In genomic region chr17:81962499-81963441, GRCh38 we compare ENCODE assay signal across 24 cellular contexts. TPM values are rescaled to one million over a fixed set of nuclear protein-coding genes. Genes with fewer than 3 reads are reported as not detected.
DNase-seq lines count a peak whose midpoint lies in the region; ATAC-seq and TF ChIP-seq lines count a peak whose summit lies in the region.
"Had no signal": no experiment of that assay in that cellular context is flagged by ENCODE, and none has a peak within 500 bp of the region (broad histone marks: within the 10 kb centered on the region; RNA-seq: fewer than 3 reads in every experiment).

No MANE protein-coding gene starts in this region.

- 72% methylated on average over 16 of the region's 37 CpGs; no CpG with 5 or more reads in 1 of the 2 experiments for WGBS in IMR-90 (ENCODE audit: extremely low coverage in 2 of 2, insufficient read length in 1 of 2), 2 experiments

- H3K79me2 ChIP-seq in MM.1S (ENCODE audit: low read length), result no peaks in the 10 kb centered on the region

- H4K20me1 ChIP-seq in IMR-90 (ENCODE audit: insufficient read depth, low read length), result no peaks in the 10 kb centered on the region
- no peaks in the 10 kb centered on the region for H4K20me1 ChIP-seq in MM.1S (ENCODE audit: insufficient read depth, low read length)

- no peak overlapping the region for H3K56ac ChIP-seq in IMR-90 (ENCODE audit: extremely low read depth, insufficient read depth, low read length)

- no peak for TF ChIP-seq CTCF in CD4-positive, alpha-beta T cell (IDR thresholded peaks at IDR 0.05)
- TF ChIP-seq CTCF in IMR-90 (conservative IDR thresholded peaks at IDR 0.05; ENCODE audit: low read depth, low read length), result no peak
- TF ChIP-seq CTCF in chondrocyte (IDR thresholded peaks at IDR 0.05), result no peak
- TF ChIP-seq CTCF in MM.1S (IDR thresholded peaks at IDR 0.05; ENCODE audit: low read length), result no peak

- H4K5ac ChIP-seq in IMR-90 (ENCODE audit: low read depth, low read length), result no peak overlapping the region

- H3K9me2 ChIP-seq in MM.1S (replicated peaks; ENCODE audit: insufficient read depth, low read length), result no peaks in the 10 kb centered on the region

- no peak overlapping the region for H2BK5ac ChIP-seq in IMR-90 (ENCODE audit: low read depth, low read length, poor library complexity, severe bottlenecking)

- no peak overlapping the region for H3K4ac ChIP-seq in IMR-90 (ENCODE audit: low read depth, low read length)

- no peak overlapping the region for H4K8ac ChIP-seq in IMR-90 (ENCODE audit: low read depth in 2 of 2, low read length in 2 of 2)

- H2BK15ac ChIP-seq in IMR-90 (ENCODE audit: low read depth, low read length), result no peak overlapping the region

- H3K4me1 ChIP-seq in IMR-90 (ENCODE audit: control insufficient read depth, insufficient read depth, low read length), result peaks cover 8% of the 10 kb centered on the region; the same call in 1 of the 2 replicates
- H3K4me1 ChIP-seq in MM.1S (ENCODE audit: low read length), result no peaks in the 10 kb centered on the region

- H3K18ac ChIP-seq in IMR-90 (ENCODE audit: low read depth, low read length), result no peak overlapping the region

- no peak overlapping the region for H2AK5ac ChIP-seq in IMR-90 (ENCODE audit: low read depth, low read length)

- H3K79me1 ChIP-seq in IMR-90 (ENCODE audit: low read depth in 1 of 2, low read length in 2 of 2), result no peaks in the 10 kb centered on the region

- H3K9me3 ChIP-seq in CD4-positive, alpha-beta T cell (ENCODE audit: control insufficient read depth, low read length), result no peaks in the 10 kb centered on the region
- H3K9me3 ChIP-seq in IMR-90 (ENCODE audit: control insufficient read depth, insufficient read depth, low read length) (no peaks in the 10 kb centered on the region), MM.1S (replicated peaks; ENCODE audit: insufficient read depth, low read length) (no peaks in the 10 kb centered on the region)
- H3K9me3 ChIP-seq: ascending aorta, gastroesophageal sphincter, sigmoid colon had no signal

- intact Hi-C loops in CD4-positive, alpha-beta T cell (cut with DNase I, micrococcal nuclease), result loop anchor here in 1 of 2 experiments (10.0 kb wide), 1 partner anchor 162 kb away; no protein-coding TSS in a partner anchor
- intact Hi-C loops in IMR-90 (cut with micrococcal nuclease), result loop anchor here (10.0 kb wide), 1 partner anchor 192 kb away; no protein-coding TSS in a partner anchor

- CTCF ChIA-PET in CD4-positive, alpha-beta T cell (lab: Charles Lee), result no interaction called here
- CTCF ChIA-PET in IMR-90 (lab: Yijun Ruan, JAX), result no interaction called here

- no peak overlapping the region for H3K23ac ChIP-seq in IMR-90 (ENCODE audit: low read depth, low read length)

- in situ Hi-C loops in IMR-90 (cut with MboI; ENCODE audit: low sequenced_read_pairs), result no loop called here

- H3K4me3 ChIP-seq in IMR-90 (ENCODE audit: insufficient read depth, low read depth, low read length) (no peak overlapping the region), MM.1S (ENCODE audit: low read length) (no peak overlapping the region)
- H3K4me3 ChIP-seq: ascending aorta, gastroesophageal sphincter had no signal

- H2AK9ac ChIP-seq in IMR-90 (replicated peaks; ENCODE audit: low read depth, low read length, poor library complexity), result peak overlapping the region; percentile 70

- peaks cover 31% of the 10 kb centered on the region for H3K27me3 ChIP-seq in CD4-positive, alpha-beta T cell (ENCODE audit: control insufficient read depth, insufficient read depth, low read length)
- peaks cover 48% of the 10 kb centered on the region for H3K27me3 ChIP-seq in IMR-90 (ENCODE audit: control insufficient read depth, insufficient read depth, low read length)
- H3K27me3 ChIP-seq in MM.1S (replicated peaks; ENCODE audit: insufficient read depth, low read length), result peaks cover 81% of the 10 kb centered on the region

- H2BK20ac ChIP-seq in IMR-90 (ENCODE audit: low read depth, low read length), result no peak overlapping the region

- no peak overlapping the region for H3K14ac ChIP-seq in IMR-90 (replicated peaks; ENCODE audit: low read depth, low read length)

- no peak overlapping the region for H3K27ac ChIP-seq in CD4-positive, alpha-beta T cell (ENCODE audit: low read depth, low read length)
- no peak overlapping the region for H3K27ac ChIP-seq in IMR-90 (ENCODE audit: insufficient read depth, low read length)
- H3K27ac ChIP-seq in MM.1S (ENCODE audit: low read length), result no peak overlapping the region
- H3K27ac ChIP-seq: ascending aorta, gastroesophageal sphincter, sigmoid colon, WERI-Rb-1 had no signal

- peak overlapping the region; percentile 69 for H3K4me3 Mint-ChIP-seq in CD4-positive, alpha-beta T cell
- H3K4me3 Mint-ChIP-seq in chondrocyte (ENCODE audit: unreplicated experiment), result no peak overlapping the region
- H3K4me3 Mint-ChIP-seq in natural killer cell treated with Interleukin-12 subunit alpha and Interleukin-12 subunit beta and Interleukin-15 and Interleukin-18, amount 100 ng/mL, for 72 hours, result peak overlapping the region; percentile 20
- H3K4me3 Mint-ChIP-seq: memory B cell had no signal

- no peaks in the 10 kb centered on the region for H3K9me1 ChIP-seq in IMR-90 (ENCODE audit: insufficient read depth, low read length)

- no peak for DNase-seq in CD4-positive, alpha-beta T cell
- no peak for DNase-seq in IMR-90
- no peak for DNase-seq in chondrocyte (ENCODE audit: low spot score)
- DNase-seq in natural killer cell treated with Interleukin-12 subunit alpha and Interleukin-12 subunit beta and Interleukin-15 and Interleukin-18, amount 100 ng/mL, for 72 hours (ENCODE audit: low spot score), result no peak
- DNase-seq in amygdala (lab: John Stamatoyannopoulos, UW), result no peak
- no peak for DNase-seq in MM.1S
- no peak for DNase-seq in NCI-H1694 treated with DMSO at 0.1 percent for 48 hours (lab: John Stamatoyannopoulos, UW)
- DNase-seq in GF-D8 (lab: John Stamatoyannopoulos, UW), result no peak
- DNase-seq: activated CD8-positive, alpha-beta memory T cell treated with anti-CD3 and anti-CD28 coated beads for 24 hours; cortex of kidney; GDM1; NCI-H2029; NCI-H524 treated with DMSO at 0.1 percent for 48 hours; occipital lobe; sigmoid colon; stimulated activated CD4-positive, alpha-beta T cell treated with anti-CD3 and anti-CD28 coated beads, Interleukin-2, amount 100 ng/mL, for 24 hours; WERI-Rb-1 had no signal

- peak overlapping the region; percentile 51 for H2AFZ ChIP-seq in IMR-90 (replicated peaks; ENCODE audit: low read length, poor library complexity)
- no peak overlapping the region for H2AFZ ChIP-seq in MM.1S (ENCODE audit: low read length)

- POLR2A ChIA-PET in CD4-positive, alpha-beta T cell (lab: Charles Lee), result interaction anchor here (0.7 kb wide), 1 partner anchor 68 kb away, joined by 4 read pairs; no protein-coding TSS in a partner anchor
- POLR2A ChIA-PET in IMR-90 (lab: Charles Lee; ENCODE audit: unreplicated experiment), result no interaction called here

- no peaks in the 10 kb centered on the region for H3K36me3 Mint-ChIP-seq in CD4-positive, alpha-beta T cell (ENCODE audit: low read depth)
- H3K36me3 Mint-ChIP-seq in chondrocyte (ENCODE audit: low read depth), result no peaks in the 10 kb centered on the region
- no peaks in the 10 kb centered on the region for H3K36me3 Mint-ChIP-seq in natural killer cell treated with Interleukin-12 subunit alpha and Interleukin-12 subunit beta and Interleukin-15 and Interleukin-18, amount 100 ng/mL, for 72 hours
- H3K36me3 Mint-ChIP-seq: memory B cell had no signal

- BruUV-seq in IMR-90 (replicated peaks; lab: Mats Ljungman, UMichigan), result no TSS peak

- no peak for TF ChIP-seq POLR2A in IMR-90 (IDR thresholded peaks at IDR 0.05; ENCODE audit: low read depth, low read length)

- ATAC-seq in CD4-positive, alpha-beta T cell (ENCODE audit: poor library complexity), result no peak
- ATAC-seq in IMR-90 (ENCODE audit: low read depth), result no peak
- ATAC-seq in natural killer cell treated with Interleukin-12 subunit alpha and Interleukin-12 subunit beta and Interleukin-15 and Interleukin-18, amount 100 ng/mL, for 72 hours, result no peak
- ATAC-seq: gastroesophageal sphincter had no signal

- H3K27me3 Mint-ChIP-seq in CD4-positive, alpha-beta T cell, result peaks cover 14% of the 10 kb centered on the region
- H3K27me3 Mint-ChIP-seq in chondrocyte (ENCODE audit: low read depth), result peaks cover 33% of the 10 kb centered on the region
- H3K27me3 Mint-ChIP-seq in natural killer cell treated with Interleukin-12 subunit alpha and Interleukin-12 subunit beta and Interleukin-15 and Interleukin-18, amount 100 ng/mL, for 72 hours, result peaks cover 18 to 21% of the 10 kb centered on the region in 2 donors

- H3K9ac ChIP-seq in IMR-90 (ENCODE audit: low read depth, low read length) (no peak overlapping the region), MM.1S (ENCODE audit: low read length) (no peak overlapping the region)

- H3K27ac Mint-ChIP-seq in CD4-positive, alpha-beta T cell, result no peak overlapping the region
- H3K27ac Mint-ChIP-seq in chondrocyte (ENCODE audit: unreplicated experiment), result peak overlapping the region; percentile 32
- no peak overlapping the region for H3K27ac Mint-ChIP-seq in natural killer cell treated with Interleukin-12 subunit alpha and Interleukin-12 subunit beta and Interleukin-15 and Interleukin-18, amount 100 ng/mL, for 72 hours
- H3K27ac Mint-ChIP-seq: memory B cell had no signal

- H3K4me2 ChIP-seq in IMR-90 (ENCODE audit: low read depth, low read length) (no peak overlapping the region), MM.1S (ENCODE audit: low read depth, low read length) (no peak overlapping the region)

- H2BK120ac ChIP-seq in IMR-90 (ENCODE audit: low read depth, low read length), result no peak overlapping the region

- H3K9me3 Mint-ChIP-seq in CD4-positive, alpha-beta T cell, result no peaks in the 10 kb centered on the region
- no peaks in the 10 kb centered on the region for H3K9me3 Mint-ChIP-seq in chondrocyte (ENCODE audit: low read depth)
- no peaks in the 10 kb centered on the region for H3K9me3 Mint-ChIP-seq in natural killer cell treated with Interleukin-12 subunit alpha and Interleukin-12 subunit beta and Interleukin-15 and Interleukin-18, amount 100 ng/mL, for 72 hours
- H3K9me3 Mint-ChIP-seq: memory B cell had no signal

- H3K36me3 ChIP-seq in IMR-90 (ENCODE audit: control insufficient read depth, insufficient read depth, low read length) (no peaks in the 10 kb centered on the region), MM.1S (replicated peaks; ENCODE audit: insufficient read depth, low read length) (no peaks in the 10 kb centered on the region)
- H3K36me3 ChIP-seq: ascending aorta, gastroesophageal sphincter, sigmoid colon had no signal

- no peak overlapping the region for H4K91ac ChIP-seq in IMR-90 (ENCODE audit: insufficient read depth, low read depth, low read length)

- H3K4me1 Mint-ChIP-seq in CD4-positive, alpha-beta T cell (ENCODE audit: low read depth), result peaks cover under 1% of the 10 kb centered on the region
- H3K4me1 Mint-ChIP-seq in chondrocyte (ENCODE audit: low read depth), result peaks cover 4% of the 10 kb centered on the region
- H3K4me1 Mint-ChIP-seq in natural killer cell treated with Interleukin-12 subunit alpha and Interleukin-12 subunit beta and Interleukin-15 and Interleukin-18, amount 100 ng/mL, for 72 hours (ENCODE audit: low read depth in 2 of 2), result peaks cover 0 to 3% of the 10 kb centered on the region in 2 donors

- TF ChIP-seq RAD21 in IMR-90 (IDR thresholded peaks at IDR 0.05; ENCODE audit: low read length), result no peak

- dilution Hi-C loops in IMR-90 (cut with HindIII; ENCODE audit: low sequenced_read_pairs, unreplicated experiment), result no loop called here

- no peaks in the 10 kb centered on the region for H3F3A ChIP-seq in MM.1S (ENCODE audit: insufficient read depth, low read length)

RNA-seq across cellular contexts. Expression of gene NOTUM, which starts 1.8 kb away (rescaled TPM):
- not detected for total RNA-seq in CD4-positive, alpha-beta T cell
- total RNA-seq in IMR-90 (2012; rRNA removed), result not detected in 2 replicates
- 0.05 and 0.06 TPM in 2 replicates for polyA plus RNA-seq in IMR-90 (2012; rRNA removed)
- polyA plus RNA-seq in IMR-90 (2012; cell fraction: cytosol; rRNA removed), result 0.03 and 0.07 TPM in 2 replicates
- 0.07 and 0.22 TPM in 2 replicates for polyA plus RNA-seq in IMR-90 (2012; cell fraction: nucleus; rRNA removed; ENCODE audit: low replicate concordance)
- 0.29 TPM in 1 of 3 replicates, not detected in the others for total RNA-seq in chondrocyte
- total RNA-seq in natural killer cell treated with Interleukin-12 subunit alpha and Interleukin-12 subunit beta and Interleukin-15 and Interleukin-18, amount 100 ng/mL, for 72 hours, result under 1 TPM in 1 of 2 donors, not detected in 1; 0.17 TPM
- total RNA-seq: ascending aorta, epithelial cell of proximal tubule, sigmoid colon, subcutaneous adipose tissue had no signal

RNA-seq across cellular contexts. Expression of gene ASPSCR1, which starts 14.7 kb away (rescaled TPM):
- 10 to 100 TPM; 19.1 to 22.7 TPM for total RNA-seq in CD4-positive, alpha-beta T cell
- total RNA-seq in IMR-90 (2012; rRNA removed) (7.2 and 8.3 TPM in 2 replicates), chondrocyte (30.4 to 36.9 TPM (median 36.1 TPM) in 3 replicates)
- polyA plus RNA-seq in IMR-90 (2012; rRNA removed), result 17.2 and 26.0 TPM in 2 replicates
- polyA plus RNA-seq in IMR-90 (2012; cell fraction: cytosol; rRNA removed), result 22.0 and 24.6 TPM in 2 replicates
- 57.3 and 145 TPM in 2 replicates for polyA plus RNA-seq in IMR-90 (2012; cell fraction: nucleus; rRNA removed; ENCODE audit: low replicate concordance)
- total RNA-seq in natural killer cell treated with Interleukin-12 subunit alpha and Interleukin-12 subunit beta and Interleukin-15 and Interleukin-18, amount 100 ng/mL, for 72 hours, result 10 to 100 TPM; 21.6 to 46.8 TPM

RNA-seq across cellular contexts. Expression of gene MYADML2, which starts 15.7 kb away (rescaled TPM):
- total RNA-seq in CD4-positive, alpha-beta T cell, result not detected
- total RNA-seq in IMR-90 (2012; rRNA removed) (not detected in 2 replicates), chondrocyte (not detected in 3 replicates)
- polyA plus RNA-seq in IMR-90 (2012; rRNA removed), result not detected in 2 replicates
- polyA plus RNA-seq in IMR-90 (2012; cell fraction: cytosol; rRNA removed), result not detected in 2 replicates
- not detected in 2 replicates for polyA plus RNA-seq in IMR-90 (2012; cell fraction: nucleus; rRNA removed; ENCODE audit: low replicate concordance)
- total RNA-seq in natural killer cell treated with Interleukin-12 subunit alpha and Interleukin-12 subunit beta and Interleukin-15 and Interleukin-18, amount 100 ng/mL, for 72 hours, result not detected
- total RNA-seq: ascending aorta, epithelial cell of proximal tubule, gastroesophageal sphincter, H4, HT-29, sigmoid colon, subcutaneous adipose tissue had no signal
- polyA plus RNA-seq: sigmoid colon had no signal

RNA-seq across cellular contexts. Expression of gene PYCR1, which starts 25.7 kb away (rescaled TPM):
- total RNA-seq in CD4-positive, alpha-beta T cell, result 1 to 10 TPM in 1 of 2 experiments, under 1 TPM in 1; 0.38 to 1.0 TPM
- total RNA-seq in IMR-90 (2012; rRNA removed) (95.0 and 115 TPM in 2 replicates), chondrocyte (154 to 235 TPM (median 224 TPM) in 3 replicates)
- 177 and 181 TPM in 2 replicates for polyA plus RNA-seq in IMR-90 (2012; rRNA removed)
- polyA plus RNA-seq in IMR-90 (2012; cell fraction: cytosol; rRNA removed), result 73.1 and 242 TPM in 2 replicates
- 94.9 and 231 TPM in 2 replicates for polyA plus RNA-seq in IMR-90 (2012; cell fraction: nucleus; rRNA removed; ENCODE audit: low replicate concordance)
- total RNA-seq in natural killer cell treated with Interleukin-12 subunit alpha and Interleukin-12 subunit beta and Interleukin-15 and Interleukin-18, amount 100 ng/mL, for 72 hours, result 10 to 100 TPM; 18.3 to 56.1 TPM

RNA-seq across cellular contexts. Expression of gene MAFG, which starts 35.2 kb away (rescaled TPM):
- total RNA-seq in CD4-positive, alpha-beta T cell, result 10 to 100 TPM; 10.8 to 13.3 TPM
- total RNA-seq in IMR-90 (2012; rRNA removed) (6.1 and 6.4 TPM in 2 replicates), chondrocyte (28.3 to 38.1 TPM (median 37.8 TPM) in 3 replicates)
- polyA plus RNA-seq in IMR-90 (2012; rRNA removed), result 14.3 and 15.4 TPM in 2 replicates
- 12.4 and 15.1 TPM in 2 replicates for polyA plus RNA-seq in IMR-90 (2012; cell fraction: cytosol; rRNA removed)
- polyA plus RNA-seq in IMR-90 (2012; cell fraction: nucleus; rRNA removed; ENCODE audit: low replicate concordance), result 82.7 and 90.6 TPM in 2 replicates
- total RNA-seq in natural killer cell treated with Interleukin-12 subunit alpha and Interleukin-12 subunit beta and Interleukin-15 and Interleukin-18, amount 100 ng/mL, for 72 hours, result 10 to 100 TPM; 26.7 to 49.4 TPM
